31 cellular contexts compared by ENCODE assay signal in the genomic region with DNA sequence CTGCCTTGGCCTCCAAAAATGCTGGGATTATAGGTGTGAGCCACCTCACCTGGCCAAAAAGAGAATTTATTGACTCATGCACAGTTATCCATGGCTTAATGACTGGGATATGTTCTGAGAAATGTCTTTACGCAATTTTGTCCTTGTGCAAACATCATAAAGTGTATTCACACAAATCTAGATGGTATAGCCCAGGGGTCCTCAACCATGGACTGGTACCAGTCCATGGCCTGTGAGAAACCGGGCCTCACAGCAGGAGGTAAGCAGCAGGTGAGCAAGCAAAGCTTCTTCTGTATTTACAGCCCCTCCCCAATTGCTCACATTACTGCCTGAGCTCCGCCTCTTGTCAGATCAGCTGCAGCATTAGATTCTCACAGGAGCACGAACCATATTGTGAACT. TPM values are rescaled to one million over a fixed set of nuclear protein-coding genes. Genes with fewer than 3 reads are reported as not detected.
DNase-seq lines count a peak whose midpoint lies in the region; ATAC-seq and TF ChIP-seq lines count a peak whose summit lies in the region.
"Had no signal": no experiment of that assay in that cellular context is flagged by ENCODE, and none has a peak within 500 bp of the region (broad histone marks: within the 10 kb centered on the region; RNA-seq: fewer than 3 reads in every experiment).

No MANE protein-coding gene starts in this region.

- H3K36me3 ChIP-seq in MM.1S (replicated peaks; ENCODE audit: insufficient read depth, low read length), result no peaks in the 10 kb centered on the region
- H3K36me3 ChIP-seq: BLaER1, cardiac muscle cell, esophagus muscularis mucosa, pancreas, right atrium auricular region, uterus had no signal

- no peaks in the 10 kb centered on the region for H3K27me3 ChIP-seq in MM.1S (replicated peaks; ENCODE audit: insufficient read depth, low read length)
- H3K27me3 ChIP-seq: BLaER1, cardiac muscle cell, esophagus muscularis mucosa, pancreas, right atrium auricular region, uterus had no signal

- peak; percentile 52 for ATAC-seq in left colon
- ATAC-seq: activated T-helper 17 cell treated with anti-CD3 and anti-CD28 coated beads, Interleukin-2, amount 50 U/mL, for 72 hours; effector memory CD8-positive, alpha-beta T cell; GM12878; left ventricle myocardium superior; natural killer cell treated with Interleukin-12 subunit alpha and Interleukin-12 subunit beta and Interleukin-15 and Interleukin-18, amount 100 ng/mL, for 72 hours; stimulated activated memory B cell treated with anti-CD40 and anti-IgM and Interleukin-4, amounts not matched to agents 10 μg/mL and 1 μg/mL and 100 μg/mL, for 72 hours had no signal

- no peak overlapping the region for H3K4me2 ChIP-seq in MM.1S (ENCODE audit: low read depth, low read length)
- H3K4me2 ChIP-seq: BLaER1 had no signal

- H3K27ac ChIP-seq in MM.1S (ENCODE audit: low read length) (no peak overlapping the region), substantia nigra (ENCODE audit: low read depth, low read length, poor library complexity, severe bottlenecking) (no peak overlapping the region)
- H3K27ac ChIP-seq: BLaER1, cardiac muscle cell, coronary artery, esophagus muscularis mucosa, pancreas, right atrium auricular region, uterus had no signal

- H4K20me1 ChIP-seq in MM.1S (ENCODE audit: insufficient read depth, low read length), result no peaks in the 10 kb centered on the region
- H4K20me1 ChIP-seq: BLaER1 had no signal

- TF ChIP-seq CTCF in MM.1S (IDR thresholded peaks at IDR 0.05; ENCODE audit: low read length), result no peak

- no peaks in the 10 kb centered on the region for H3K9me3 ChIP-seq in MM.1S (replicated peaks; ENCODE audit: insufficient read depth, low read length)
- H3K9me3 ChIP-seq: BLaER1, esophagus muscularis mucosa, pancreas, right atrium auricular region, uterus had no signal

- no peak overlapping the region for H3K4me3 ChIP-seq in MM.1S (ENCODE audit: low read length)
- H3K4me3 ChIP-seq: BLaER1, cardiac muscle cell, coronary artery, esophagus muscularis mucosa, GM12878, pancreas, right atrium auricular region, uterus had no signal

- H3K4me1 ChIP-seq in MM.1S (ENCODE audit: low read length), result no peaks in the 10 kb centered on the region
- H3K4me1 ChIP-seq: BLaER1, pancreas, right atrium auricular region, uterus had no signal

- H2AFZ ChIP-seq in MM.1S (ENCODE audit: low read length), result no peak overlapping the region

- DNase-seq in NCI-H2107 treated with DMSO at 0.1 percent for 48 hours (lab: John Stamatoyannopoulos, UW; ENCODE audit: unreplicated experiment) (peak; percentile 21), NCI-H2107 (lab: John Stamatoyannopoulos, UW) (no peak), DMS53 treated with DMSO at 0.1 percent for 48 hours (lab: John Stamatoyannopoulos, UW; ENCODE audit: unreplicated experiment) (peak; percentile 83), NCI-H748 treated with DMSO at 0.1 percent for 48 hours (lab: John Stamatoyannopoulos, UW) (peak; percentile 51), left colon (no peak), MM.1S (no peak), substantia nigra (lab: John Stamatoyannopoulos, UW) (no peak), hypothalamus (lab: John Stamatoyannopoulos, UW) (no peak)
- DNase-seq: activated B cell treated with CpG ODN at 0.5 μM for 24 hours; activated CD4-positive, alpha-beta T cell treated with anti-CD3 and anti-CD28 coated beads, Interleukin-2, amount 50 U/mL, for 4 hours; activated CD8-positive, alpha-beta memory T cell treated with anti-CD3 and anti-CD28 coated beads, Interleukin-2, amount 50 U/mL, for 4 hours; anterior cingulate cortex; effector memory CD8-positive, alpha-beta T cell; KG1; left ventricle myocardium superior; midbrain; MV-4-11; NCI-H226; stimulated activated CD4-positive, alpha-beta T cell treated with anti-CD3 and anti-CD28 coated beads, Interleukin-4, amount 100 ng/mL, for 1 hour; T-helper 9 cell; uterus had no signal

- no peaks in the 10 kb centered on the region for H3K9me2 ChIP-seq in MM.1S (replicated peaks; ENCODE audit: insufficient read depth, low read length)

- intact Hi-C loops in left colon (cut with DNase I, micrococcal nuclease), result no loop called here

- no peaks in the 10 kb centered on the region for H3F3A ChIP-seq in MM.1S (ENCODE audit: insufficient read depth, low read length)

- H3K9ac ChIP-seq in MM.1S (ENCODE audit: low read length), result no peak overlapping the region
- H3K9ac ChIP-seq: BLaER1 had no signal

- H3K79me2 ChIP-seq in MM.1S (ENCODE audit: low read length), result no peaks in the 10 kb centered on the region

RNA-seq across cellular contexts. Expression of gene SIL1, which starts 12.4 kb away (rescaled TPM):
- total RNA-seq in left colon, result 10 to 100 TPM; 29.9 to 33.0 TPM

Comparison
In these comparisons a context has a peak if more than half of its experiments do, and no peak if none do; other contexts are left out.
1. DNase-seq: peak in NCI-H2107 treated with DMSO at 0.1 percent for 48 hours (single experiment), DMS53 treated with DMSO at 0.1 percent for 48 hours (single experiment) and NCI-H748 treated with DMSO at 0.1 percent for 48 hours (single experiment); none in NCI-H2107 (single experiment), left colon (0 of 2), MM.1S (single experiment), substantia nigra (0 of 49) and hypothalamus (0 of 51).